1 cellular context compared by ENCODE assay signal in the genomic region with DNA sequence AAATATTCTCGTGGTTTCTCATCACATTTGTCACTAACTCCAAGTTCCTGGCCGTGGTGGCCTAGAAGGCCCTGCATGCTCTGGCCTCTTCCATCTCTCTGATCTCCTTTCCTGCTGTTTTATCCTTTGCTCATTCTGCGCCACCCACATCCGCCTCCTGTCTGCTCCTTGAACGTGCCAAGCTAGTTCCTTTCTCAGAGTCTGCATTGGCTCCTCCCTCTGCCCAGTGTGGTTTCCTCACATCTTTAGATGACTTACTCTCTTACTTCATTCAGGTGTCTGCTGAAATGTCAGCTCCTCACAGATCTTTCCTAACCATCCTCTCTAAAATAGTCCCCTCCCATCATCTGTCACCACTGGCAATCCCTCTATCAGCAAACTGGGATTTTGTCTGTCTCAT.
TF ChIP-seq lines count a peak whose summit lies in the region.

No MANE protein-coding gene starts in this region.

TF ChIP-seq in HepG2, 621 proteins besides CTCF, POLR2A, EP300 and RAD21 (continued from another document):
- TF ChIP-seq, protein P1, sequence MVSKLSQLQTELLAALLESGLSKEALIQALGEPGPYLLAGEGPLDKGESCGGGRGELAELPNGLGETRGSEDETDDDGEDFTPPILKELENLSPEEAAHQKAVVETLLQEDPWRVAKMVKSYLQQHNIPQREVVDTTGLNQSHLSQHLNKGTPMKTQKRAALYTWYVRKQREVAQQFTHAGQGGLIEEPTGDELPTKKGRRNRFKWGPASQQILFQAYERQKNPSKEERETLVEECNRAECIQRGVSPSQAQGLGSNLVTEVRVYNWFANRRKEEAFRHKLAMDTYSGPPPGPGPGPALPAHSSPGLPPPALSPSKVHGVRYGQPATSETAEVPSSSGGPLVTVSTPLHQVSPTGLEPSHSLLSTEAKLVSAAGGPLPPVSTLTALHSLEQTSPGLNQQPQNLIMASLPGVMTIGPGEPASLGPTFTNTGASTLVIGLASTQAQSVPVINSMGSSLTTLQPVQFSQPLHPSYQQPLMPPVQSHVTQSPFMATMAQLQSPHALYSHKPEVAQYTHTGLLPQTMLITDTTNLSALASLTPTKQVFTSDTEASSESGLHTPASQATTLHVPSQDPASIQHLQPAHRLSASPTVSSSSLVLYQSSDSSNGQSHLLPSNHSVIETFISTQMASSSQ (IDR thresholded peaks at IDR 0.05; ENCODE audit: low read depth): no peak
- TF ChIP-seq, protein P1 (CRISPR knock-in tag; IDR thresholded peaks at IDR 0.05; ENCODE audit: borderline replicate concordance): no peak
- TF ChIP-seq, protein P2, sequence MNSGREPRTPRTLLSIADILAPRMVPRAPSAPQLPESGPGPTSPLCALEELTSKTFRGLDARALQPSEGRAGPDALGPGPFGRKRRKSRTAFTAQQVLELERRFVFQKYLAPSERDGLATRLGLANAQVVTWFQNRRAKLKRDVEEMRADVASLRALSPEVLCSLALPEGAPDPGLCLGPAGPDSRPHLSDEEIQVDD (CRISPR knock-in tag; IDR thresholded peaks at IDR 0.05; ENCODE audit: borderline replicate concordance): no peak
- TF ChIP-seq ZNF232 (CRISPR knock-in tag; IDR thresholded peaks at IDR 0.05; ENCODE audit: borderline replicate concordance): no peak
- TF ChIP-seq, protein P3, sequence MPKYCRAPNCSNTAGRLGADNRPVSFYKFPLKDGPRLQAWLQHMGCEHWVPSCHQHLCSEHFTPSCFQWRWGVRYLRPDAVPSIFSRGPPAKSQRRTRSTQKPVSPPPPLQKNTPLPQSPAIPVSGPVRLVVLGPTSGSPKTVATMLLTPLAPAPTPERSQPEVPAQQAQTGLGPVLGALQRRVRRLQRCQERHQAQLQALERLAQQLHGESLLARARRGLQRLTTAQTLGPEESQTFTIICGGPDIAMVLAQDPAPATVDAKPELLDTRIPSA (CRISPR knock-in tag; IDR thresholded peaks at IDR 0.05; ENCODE audit: borderline replicate concordance): no peak
- no peak for TF ChIP-seq ZNF792 (CRISPR knock-in tag; IDR thresholded peaks at IDR 0.05)
- no peak for TF ChIP-seq RCOR2 (CRISPR knock-in tag; IDR thresholded peaks at IDR 0.05)
- TF ChIP-seq, protein P4, sequence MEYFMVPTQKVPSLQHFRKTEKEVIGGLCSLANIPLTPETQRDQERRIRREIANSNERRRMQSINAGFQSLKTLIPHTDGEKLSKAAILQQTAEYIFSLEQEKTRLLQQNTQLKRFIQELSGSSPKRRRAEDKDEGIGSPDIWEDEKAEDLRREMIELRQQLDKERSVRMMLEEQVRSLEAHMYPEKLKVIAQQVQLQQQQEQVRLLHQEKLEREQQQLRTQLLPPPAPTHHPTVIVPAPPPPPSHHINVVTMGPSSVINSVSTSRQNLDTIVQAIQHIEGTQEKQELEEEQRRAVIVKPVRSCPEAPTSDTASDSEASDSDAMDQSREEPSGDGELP (IDR thresholded peaks at IDR 0.05; ENCODE audit: borderline replicate concordance, low read depth): no peak
- TF ChIP-seq FOXO1 (CRISPR knock-in tag; IDR thresholded peaks at IDR 0.05): no peak
